In genomic region chr2:144452169-144453038, GRCh38 we compare ENCODE assay signal across 8 cellular contexts.
DNase-seq lines count a peak whose midpoint lies in the region; ATAC-seq, FAIRE-seq and TF ChIP-seq lines count a peak whose summit lies in the region.

No MANE protein-coding gene starts in this region.

- peak overlapping the region; percentile 40 for H3K4me3 ChIP-seq in astrocyte (ENCODE audit: insufficient read depth, low read depth, low read length)
- H3K4me3 ChIP-seq in liver (ENCODE audit: low read depth in 1 of 3, low read length in 3 of 3), result no peak overlapping the region
- H3K4me3 ChIP-seq in upper lobe of right lung, result peak overlapping the region; percentile 21

- H3K4me1 ChIP-seq in astrocyte (ENCODE audit: insufficient read depth, low read length), result peaks cover 29% of the 10 kb centered on the region
- peaks cover 0 to 12% (median 0%) of the 10 kb centered on the region in 4 donors for H3K4me1 ChIP-seq in liver (ENCODE audit: control insufficient read depth in 4 of 4, insufficient read depth in 4 of 4, low read length in 3 of 4)
- peaks cover 46% of the 10 kb centered on the region for H3K4me1 ChIP-seq in upper lobe of right lung

- no peaks in the 10 kb centered on the region for H3K36me3 Mint-ChIP-seq in activated CD8-positive, alpha-beta T cell treated with anti-CD3 and anti-CD28 coated beads for 36 hours (ENCODE audit: low read depth)
- no peaks in the 10 kb centered on the region for H3K36me3 Mint-ChIP-seq in activated CD8-positive, alpha-beta T cell treated with anti-CD3 and anti-CD28 coated beads, Interleukin-2, amount 10 ng/mL, durations not matched to agents 7 days and 5 days (ENCODE audit: low read depth)
- H3K36me3 Mint-ChIP-seq in astrocyte (ENCODE audit: low read depth, unreplicated experiment), result no peaks in the 10 kb centered on the region

- peaks cover 57% of the 10 kb centered on the region for H3K4me1 Mint-ChIP-seq in activated CD8-positive, alpha-beta T cell treated with anti-CD3 and anti-CD28 coated beads for 36 hours (ENCODE audit: low read depth)
- H3K4me1 Mint-ChIP-seq in activated CD8-positive, alpha-beta T cell treated with anti-CD3 and anti-CD28 coated beads, Interleukin-2, amount 10 ng/mL, durations not matched to agents 7 days and 5 days (ENCODE audit: low read depth), result peaks cover 26% of the 10 kb centered on the region
- H3K4me1 Mint-ChIP-seq in astrocyte (ENCODE audit: low read depth, unreplicated experiment), result peaks cover 68% of the 10 kb centered on the region

- H3K9ac ChIP-seq in astrocyte (ENCODE audit: low read length) (peak overlapping the region; percentile 76), liver (ENCODE audit: low read depth in 1 of 2, low read length in 2 of 2) (no peak overlapping the region)

- H3K4me3 Mint-ChIP-seq in activated CD8-positive, alpha-beta T cell treated with anti-CD3 and anti-CD28 coated beads for 36 hours, result peak overlapping the region; percentile 9
- H3K4me3 Mint-ChIP-seq in activated CD8-positive, alpha-beta T cell treated with anti-CD3 and anti-CD28 coated beads, Interleukin-2, amount 10 ng/mL, durations not matched to agents 7 days and 5 days, result no peak overlapping the region
- H3K4me3 Mint-ChIP-seq in astrocyte (ENCODE audit: unreplicated experiment), result peak overlapping the region; percentile 17

- WGBS in liver, result 19% methylated on average over 15 of the region's 15 CpGs

- H3K36me3 ChIP-seq in astrocyte (ENCODE audit: insufficient read depth, low read length), result no peaks in the 10 kb centered on the region
- H3K36me3 ChIP-seq in liver (ENCODE audit: control insufficient read depth in 4 of 4, insufficient read depth in 3 of 4, low read depth in 1 of 4, low read length in 3 of 4), result no peaks in the 10 kb centered on the region
- H3K36me3 ChIP-seq in upper lobe of right lung, result no peaks in the 10 kb centered on the region

- H3K27ac Mint-ChIP-seq in activated CD8-positive, alpha-beta T cell treated with anti-CD3 and anti-CD28 coated beads for 36 hours, result peak overlapping the region; percentile 62
- no peak overlapping the region for H3K27ac Mint-ChIP-seq in activated CD8-positive, alpha-beta T cell treated with anti-CD3 and anti-CD28 coated beads, Interleukin-2, amount 10 ng/mL, durations not matched to agents 7 days and 5 days
- H3K27ac Mint-ChIP-seq in astrocyte (ENCODE audit: unreplicated experiment), result peak overlapping the region; percentile 89

- peak overlapping the region; percentile 27 for H2AFZ ChIP-seq in astrocyte (ENCODE audit: low read depth, low read length)

- peaks cover 27% of the 10 kb centered on the region for H3K79me2 ChIP-seq in astrocyte (ENCODE audit: insufficient read depth, low read length)

- no peak for TF ChIP-seq CTCF in activated CD8-positive, alpha-beta T cell treated with anti-CD3 and anti-CD28 coated beads for 36 hours (IDR thresholded peaks at IDR 0.05)
- TF ChIP-seq CTCF in astrocyte (IDR thresholded peaks at IDR 0.05; ENCODE audit: insufficient read depth, low read depth, low read length) (peak; percentile 39), liver (IDR thresholded peaks at IDR 0.05; ENCODE audit: low read depth, low read length, missing input control) (peak; percentile 19), upper lobe of right lung (IDR thresholded peaks at IDR 0.05) (peak; percentile 16)

- POLR2A ChIA-PET in activated CD8-positive, alpha-beta T cell treated with anti-CD3 and anti-CD28 coated beads for 36 hours (lab: Charles Lee), result interaction anchor here (0.5 kb wide), 2 partner anchors 77 to 326 kb away, joined by 3 to 4 read pairs; no protein-coding TSS in a partner anchor
- POLR2A ChIA-PET in activated CD8-positive, alpha-beta T cell treated with anti-CD3 and anti-CD28 coated beads, Interleukin-2, amount 10 ng/mL, durations not matched to agents 7 days and 5 days (lab: Charles Lee), result no interaction called here

- H3K27me3 Mint-ChIP-seq in activated CD8-positive, alpha-beta T cell treated with anti-CD3 and anti-CD28 coated beads for 36 hours, result no peaks in the 10 kb centered on the region
- H3K27me3 Mint-ChIP-seq in activated CD8-positive, alpha-beta T cell treated with anti-CD3 and anti-CD28 coated beads, Interleukin-2, amount 10 ng/mL, durations not matched to agents 7 days and 5 days (ENCODE audit: low read depth), result no peaks in the 10 kb centered on the region
- H3K27me3 Mint-ChIP-seq in astrocyte (ENCODE audit: low read depth, unreplicated experiment), result no peaks in the 10 kb centered on the region

- H3K27me3 ChIP-seq in astrocyte (ENCODE audit: insufficient read depth, low read length) (no peaks in the 10 kb centered on the region), liver (ENCODE audit: control insufficient read depth in 4 of 4, insufficient read depth in 4 of 4, low read length in 3 of 4) (peaks cover 0 to 7% (median 0%) of the 10 kb centered on the region in 4 donors), upper lobe of right lung (no peaks in the 10 kb centered on the region)

- no peaks in the 10 kb centered on the region for H3K9me3 Mint-ChIP-seq in activated CD8-positive, alpha-beta T cell treated with anti-CD3 and anti-CD28 coated beads for 36 hours
- H3K9me3 Mint-ChIP-seq in activated CD8-positive, alpha-beta T cell treated with anti-CD3 and anti-CD28 coated beads, Interleukin-2, amount 10 ng/mL, durations not matched to agents 7 days and 5 days (ENCODE audit: insufficient read depth), result no peaks in the 10 kb centered on the region
- no peaks in the 10 kb centered on the region for H3K9me3 Mint-ChIP-seq in astrocyte (ENCODE audit: unreplicated experiment)

- H4K20me1 ChIP-seq in astrocyte (ENCODE audit: insufficient read depth, low read length), result no peaks in the 10 kb centered on the region

- FAIRE-seq in astrocyte (lab: Jason Lieb, UNC), result peak; percentile 54

- peak overlapping the region; percentile 83 for H3K4me2 ChIP-seq in astrocyte (ENCODE audit: low read length)

- no peak for TF ChIP-seq RAD21 in liver (IDR thresholded peaks at IDR 0.05)

- ATAC-seq in activated CD8-positive, alpha-beta T cell treated with anti-CD3 and anti-CD28 coated beads for 36 hours, result no peak
- no peak for ATAC-seq in activated CD8-positive, alpha-beta T cell treated with anti-CD3 and anti-CD28 coated beads, Interleukin-2, amount 10 ng/mL, durations not matched to agents 7 days and 5 days
- ATAC-seq in upper lobe of right lung (no peak), HG02970 (IDR thresholded peaks at IDR 0.05; ENCODE audit: low FRiP score, unreplicated experiment) (no peak)

- CTCF ChIA-PET in activated CD8-positive, alpha-beta T cell treated with anti-CD3 and anti-CD28 coated beads for 36 hours (lab: Charles Lee), result interaction anchor here (0.7 to 1.5 kb wide), 5 partner anchors 14 to 116 kb away, joined by 3 to 4 read pairs (median 3); no protein-coding TSS in a partner anchor
- CTCF ChIA-PET in activated CD8-positive, alpha-beta T cell treated with anti-CD3 and anti-CD28 coated beads, Interleukin-2, amount 10 ng/mL, durations not matched to agents 7 days and 5 days (lab: Charles Lee), result interaction anchor here (1.9 kb wide), 1 partner anchor 14 kb away, joined by 6 read pairs; no protein-coding TSS in a partner anchor

- intact Hi-C loops in activated CD8-positive, alpha-beta T cell treated with anti-CD3 and anti-CD28 coated beads for 36 hours (cut with micrococcal nuclease), result no loop called here
- intact Hi-C loops in upper lobe of right lung (cut with DNase I), result no loop called here

- H3K9me3 ChIP-seq in astrocyte (ENCODE audit: insufficient read depth, low read depth, low read length) (no peaks in the 10 kb centered on the region), liver (ENCODE audit: control insufficient read depth in 4 of 4, low read length in 3 of 4) (no peaks in the 10 kb centered on the region), upper lobe of right lung (no peaks in the 10 kb centered on the region)

- DNase-seq in activated CD8-positive, alpha-beta T cell treated with anti-CD3 and anti-CD28 coated beads for 36 hours, result no peak
- no peak for DNase-seq in activated CD8-positive, alpha-beta T cell treated with anti-CD3 and anti-CD28 coated beads, Interleukin-2, amount 10 ng/mL, durations not matched to agents 7 days and 5 days
- DNase-seq in astrocyte (ENCODE audit: low read depth), result peak; percentile 54
- DNase-seq in upper lobe of right lung, result no peak
- DNase-seq in NOMO-1 treated with dmso at 0.1 percent for 144 hours (lab: John Stamatoyannopoulos, UW; ENCODE audit: unreplicated experiment), result no peak
- no peak for DNase-seq in AML-193 (lab: John Stamatoyannopoulos, UW)

- H3K27ac ChIP-seq in astrocyte (ENCODE audit: low read depth, low read length), result peak overlapping the region; percentile 64
- H3K27ac ChIP-seq in liver (ENCODE audit: low read depth in 1 of 2, low read length in 2 of 2), result peak overlapping the region; percentile 23 to 61
- H3K27ac ChIP-seq in upper lobe of right lung, result peak overlapping the region; percentile 65

TF ChIP-seq in liver, 16 proteins besides CTCF, POLR2A, EP300 and RAD21 (continues in another document):
- TF ChIP-seq FOXA2 (IDR thresholded peaks at IDR 0.05), result no peak
- no peak for TF ChIP-seq HNF4G (IDR thresholded peaks at IDR 0.05)
- no peak for TF ChIP-seq ATF3 (IDR thresholded peaks at IDR 0.05)
- no peak for TF ChIP-seq ZBTB33 (IDR thresholded peaks at IDR 0.05)
- no peak for TF ChIP-seq HNF4A (conservative IDR thresholded peaks at IDR 0.05)
- TF ChIP-seq MAX (IDR thresholded peaks at IDR 0.05), result no peak
- TF ChIP-seq RXRA (IDR thresholded peaks at IDR 0.05), result no peak
- TF ChIP-seq FOXA1 (IDR thresholded peaks at IDR 0.05), result no peak
- no peak for TF ChIP-seq YY1 (IDR thresholded peaks at IDR 0.05)
- no peak for TF ChIP-seq EGR1 (IDR thresholded peaks at IDR 0.05; ENCODE audit: low read depth in 2 of 2)

Comparison
In these comparisons a context has a peak if more than half of its experiments do, and no peak if none do; other contexts are left out.
1. H3K4me3 ChIP-seq: peak in astrocyte (single experiment) and upper lobe of right lung (single experiment); none in liver (0 of 3).
2. Peak in every context shown above with its lines, with median percentiles within 50 percentile points of each other: H3K27ac ChIP-seq.